Comparison of ENCODE assay signal across 18 cellular contexts in the genomic region with DNA sequence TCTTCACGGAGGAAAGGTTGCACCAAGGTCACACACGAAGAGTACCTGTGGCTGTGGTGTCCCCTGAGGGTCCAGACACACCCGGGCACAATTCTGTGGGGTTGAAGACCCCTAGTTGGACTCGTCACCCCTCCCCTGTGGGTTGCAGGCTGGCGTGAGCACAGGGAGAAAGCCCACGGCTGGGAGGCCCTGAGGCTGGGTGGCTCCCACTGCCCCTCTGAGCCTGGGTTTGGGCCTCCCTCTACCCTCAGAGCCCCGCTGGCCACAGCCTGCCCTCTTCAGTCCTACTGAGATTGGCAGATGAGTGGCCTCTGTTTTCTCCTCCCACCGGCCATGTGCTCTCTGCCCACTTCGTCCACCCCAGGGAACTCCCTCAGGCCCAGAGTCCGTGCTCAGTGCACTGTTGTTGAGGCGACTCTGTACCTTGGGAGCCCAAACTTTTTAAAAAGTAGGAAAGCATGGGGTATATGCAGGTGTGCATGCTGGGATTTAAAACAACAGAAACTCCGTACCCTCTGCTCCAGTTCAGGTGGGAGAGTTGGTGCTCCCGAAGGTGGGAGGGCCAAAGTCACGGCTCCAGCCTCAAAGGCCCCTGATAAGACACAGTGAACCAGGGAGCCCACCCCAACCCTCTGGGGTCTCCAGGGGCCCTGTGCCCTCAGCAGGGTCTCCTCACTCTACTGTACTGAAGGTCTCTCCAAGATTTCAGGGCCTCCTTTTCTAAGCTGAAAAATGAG. TPM values are rescaled to one million over a fixed set of nuclear protein-coding genes. Genes with fewer than 3 reads are reported as not detected.
DNase-seq lines count a peak whose midpoint lies in the region; ATAC-seq and TF ChIP-seq lines count a peak whose summit lies in the region.
"Had no signal": no experiment of that assay in that cellular context is flagged by ENCODE, and none has a peak within 500 bp of the region (broad histone marks: within the 10 kb centered on the region; RNA-seq: fewer than 3 reads in every experiment).

No MANE protein-coding gene starts in this region.

- no peak overlapping the region for H3K4me2 ChIP-seq in neuronal stem cell (ENCODE audit: insufficient read depth, low read length, poor library complexity, severe bottlenecking)

- H3K18ac ChIP-seq in neuronal stem cell (ENCODE audit: low read length): peak overlapping the region; percentile 59

- no peaks in the 10 kb centered on the region for H3K4me1 Mint-ChIP-seq in endodermal cell

- H3K27ac ChIP-seq in endodermal cell (ENCODE audit: low read depth, low read length) (peak overlapping the region; percentile 57), neuronal stem cell (replicated peaks; ENCODE audit: low read length) (no peak overlapping the region)
- H3K27ac ChIP-seq: testis, VCaP had no signal

- no peak overlapping the region for H3K9ac ChIP-seq in endodermal cell (ENCODE audit: extremely low read depth, low read length, poor library complexity, severe bottlenecking)
- no peak overlapping the region for H3K9ac ChIP-seq in neuronal stem cell (ENCODE audit: low read depth, low read length, poor library complexity)

- DNase-seq in Right ventricle myocardium superior (no peak), Right ventricle myocardium inferior (ENCODE audit: missing footprints) (no peak), endodermal cell (peak; percentile 45), neuronal stem cell (ENCODE audit: low spot score) (no peak), SW480 (ENCODE audit: low spot score) (no peak), D341Med (ENCODE audit: low spot score) (no peak)
- no peak for DNase-seq in effector CD4-positive, alpha-beta T cell
- DNase-seq: effector memory CD8-positive, alpha-beta T cell; NCI-H1930; NCI-H510A; nephron progenitor cell; OCI-M1; stimulated activated CD4-positive, alpha-beta T cell treated with anti-CD3 and anti-CD28 coated beads, Interleukin-2, amount 100 ng/mL, for 24 hours had no signal

- peak overlapping the region; percentile 57 for H2AK5ac ChIP-seq in neuronal stem cell (ENCODE audit: low read depth, low read length)

- no peaks in the 10 kb centered on the region for H3K36me3 ChIP-seq in endodermal cell (ENCODE audit: control insufficient read depth, insufficient read depth, low read length)
- no peaks in the 10 kb centered on the region for H3K36me3 ChIP-seq in neuronal stem cell (replicated peaks in 1 of 2; ENCODE audit: control insufficient read depth in 2 of 2, insufficient read depth in 2 of 2, low read length in 2 of 2)

- H3K4me3 Mint-ChIP-seq in endodermal cell: no peak overlapping the region
- H3K4me3 Mint-ChIP-seq: effector memory CD8-positive, alpha-beta T cell; nephron progenitor cell had no signal

- H3K36me3 Mint-ChIP-seq in endodermal cell (ENCODE audit: low read depth): no peaks in the 10 kb centered on the region

- 89 to 93% methylated on average over 7 to 14 of the region's 14 CpGs for WGBS in endodermal cell (ENCODE audit: insufficient coverage in 1 of 2, insufficient read length in 1 of 2), 2 experiments
- WGBS in neuronal stem cell (ENCODE audit: extremely low coverage in 2 of 2, insufficient read length in 2 of 2, insufficient replicate concordance in 1 of 2), 2 donors: no CpG with 5 or more reads among the region's 14 CpGs

- no peaks in the 10 kb centered on the region for H3K27me3 Mint-ChIP-seq in endodermal cell (ENCODE audit: insufficient read depth)

- no peak overlapping the region for H4K8ac ChIP-seq in neuronal stem cell (ENCODE audit: low read depth, low read length)

- no peak overlapping the region for H2BK15ac ChIP-seq in neuronal stem cell (ENCODE audit: low read length)

- intact Hi-C loops in Right ventricle myocardium superior (cut with DNase I) (no loop called here), Right ventricle myocardium inferior (cut with DNase I) (no loop called here)

- H3K9me3 ChIP-seq in endodermal cell (ENCODE audit: control insufficient read depth, low read length) (no peaks in the 10 kb centered on the region), neuronal stem cell (replicated peaks in 1 of 2; ENCODE audit: control insufficient read depth in 2 of 2, insufficient read depth in 1 of 2, low read depth in 1 of 2, low read length in 2 of 2) (no peaks in the 10 kb centered on the region)
- H3K9me3 ChIP-seq: testis had no signal

- no peaks in the 10 kb centered on the region for H3K9me3 Mint-ChIP-seq in endodermal cell
- H3K9me3 Mint-ChIP-seq: effector memory CD8-positive, alpha-beta T cell; nephron progenitor cell had no signal

- H3K79me1 ChIP-seq in neuronal stem cell (ENCODE audit: low read depth, low read length): no peaks in the 10 kb centered on the region

- H3K4me3 ChIP-seq in endodermal cell (ENCODE audit: low read length) (no peak overlapping the region), neuronal stem cell (ENCODE audit: low read length in 2 of 2) (no peak overlapping the region)
- H3K4me3 ChIP-seq: lung, testis had no signal

- no peak overlapping the region for H3K4ac ChIP-seq in neuronal stem cell (ENCODE audit: low read length)

- peak overlapping the region; percentile 78 for H3K14ac ChIP-seq in neuronal stem cell (ENCODE audit: low read length)

- H2BK12ac ChIP-seq in neuronal stem cell (ENCODE audit: low read length): no peak overlapping the region

- no peaks in the 10 kb centered on the region for H3K27me3 ChIP-seq in endodermal cell (ENCODE audit: control insufficient read depth, insufficient read depth, low read length, poor library complexity, severe bottlenecking)
- peaks cover 0 to 4% (median 0%) of the 10 kb centered on the region in 3 experiments for H3K27me3 ChIP-seq in neuronal stem cell (ENCODE audit: control insufficient read depth in 3 of 3, insufficient read depth in 3 of 3, low read depth in 1 of 3, low read length in 3 of 3)
- H3K27me3 ChIP-seq: testis had no signal

- H4K91ac ChIP-seq in neuronal stem cell (ENCODE audit: low read depth, low read length, poor library complexity): no peak overlapping the region

- no peaks in the 10 kb centered on the region for H3K4me1 ChIP-seq in endodermal cell (ENCODE audit: control insufficient read depth, insufficient read depth, low read length)
- H3K4me1 ChIP-seq in neuronal stem cell (ENCODE audit: control insufficient read depth in 2 of 2, insufficient read depth in 1 of 2, low read depth in 1 of 2, low read length in 2 of 2): peaks cover 3 to 8% of the 10 kb centered on the region in 2 donors

- no peak overlapping the region for H2BK120ac ChIP-seq in neuronal stem cell (ENCODE audit: low read depth, low read length)

- H3K27ac Mint-ChIP-seq in endodermal cell: no peak overlapping the region
- H3K27ac Mint-ChIP-seq: nephron progenitor cell had no signal

- H2AFZ ChIP-seq in neuronal stem cell (ENCODE audit: low read length): no peak overlapping the region

- ATAC-seq in Right ventricle myocardium superior (ENCODE audit: poor library complexity) (peak; percentile 6), Right ventricle myocardium inferior (no peak), GM18511 (IDR thresholded peaks at IDR 0.05; ENCODE audit: unreplicated experiment) (no peak)
- ATAC-seq: effector memory CD8-positive, alpha-beta T cell had no signal

- H2BK5ac ChIP-seq in neuronal stem cell (ENCODE audit: low read length): peak overlapping the region; percentile 10

- H3K23ac ChIP-seq in neuronal stem cell (ENCODE audit: low read depth, low read length, poor library complexity): no peak overlapping the region

- no peak for TF ChIP-seq CTCF in endodermal cell (conservative IDR thresholded peaks at IDR 0.05)

RNA-seq across cellular contexts. Expression of gene RAMP1, which starts 19.1 kb away (rescaled TPM):
- total RNA-seq in Right ventricle myocardium superior: 138 TPM
- total RNA-seq in Right ventricle myocardium inferior: 139 TPM
- 1 to 10 TPM in 1 of 2 donors, under 1 TPM in 1; 0.40 to 1.6 TPM for total RNA-seq in endodermal cell
- 1.2 TPM for polyA plus RNA-seq in endodermal cell (2013, experiment 1 of 2)
- polyA plus RNA-seq in endodermal cell (2013, experiment 2 of 2): 0.83 TPM
- polyA plus RNA-seq in neuronal stem cell (2013, experiment 1 of 2): 0.04 TPM
- polyA plus RNA-seq in neuronal stem cell (2013, experiment 2 of 2): 0.07 TPM
- total RNA-seq: G401 had no signal

Comparison
In these comparisons a context has a peak if more than half of its experiments do, and no peak if none do; other contexts are left out.
1. RNA of gene RAMP1, which starts 19.1 kb away (total RNA-seq): 139 TPM in Right ventricle myocardium inferior (single experiment) and 138 TPM in Right ventricle myocardium superior (single experiment); 0.40 to 1.6 TPM in endodermal cell; every median in the first group is over 10 times any median in the second.